20 cellular contexts compared by ENCODE assay signal in genomic region chr1:204468206-204468605, GRCh38. TPM values are rescaled to one million over a fixed set of nuclear protein-coding genes. Genes with fewer than 3 reads are reported as not detected.
DNase-seq lines count a peak whose midpoint lies in the region; ATAC-seq and TF ChIP-seq lines count a peak whose summit lies in the region.
"Had no signal": no experiment of that assay in that cellular context is flagged by ENCODE, and none has a peak within 500 bp of the region (broad histone marks: within the 10 kb centered on the region; RNA-seq: fewer than 3 reads in every experiment).

No MANE protein-coding gene starts in this region.

- H3K4me1 ChIP-seq in BLaER1 (peaks cover 80% of the 10 kb centered on the region), ascending aorta (peaks cover 41 to 64% of the 10 kb centered on the region in 2 donors), sigmoid colon (peaks cover 0 to 38% (median 36%) of the 10 kb centered on the region in 4 donors), thyroid gland (peaks cover 36 to 49% of the 10 kb centered on the region in 2 donors)

- H3K36me3 ChIP-seq in BLaER1 (peaks cover 30% of the 10 kb centered on the region), ascending aorta (peaks cover under 1 to 5% of the 10 kb centered on the region in 2 donors), sigmoid colon (peaks cover 0 to 47% (median 15%) of the 10 kb centered on the region in 4 donors), thyroid gland (peaks cover 3 to 8% of the 10 kb centered on the region in 2 donors)
- H3K36me3 ChIP-seq: SJCRH30 had no signal

- no peak for ATAC-seq in GM21723 (IDR thresholded peaks at IDR 0.05; ENCODE audit: unreplicated experiment)
- ATAC-seq: activated CD8-positive, alpha-beta T cell treated with anti-CD3 and anti-CD28 coated beads, Interleukin-2, amount 10 ng/mL, durations not matched to agents 7 days and 5 days; CD8-positive, alpha-beta T cell; left colon; PC-3 had no signal

- TF ChIP-seq EP300 in sigmoid colon (IDR thresholded peaks at IDR 0.05): no peak

- DNase-seq in ascending aorta (ENCODE audit: low spot score in 2 of 2) (no peak), hypothalamus (lab: John Stamatoyannopoulos, UW) (peak in 29 of 51 donors; percentile 15 to 82 (median 48)), sigmoid colon (no peak), thyroid gland (no peak), HEK293T (ENCODE audit: extremely low spot score) (no peak)
- no peak for DNase-seq in stimulated activated CD4-positive, alpha-beta T cell treated with anti-CD3 and anti-CD28 coated beads, Interleukin-4, amount 100 ng/mL, for 24 hours
- DNase-seq: activated CD8-positive, alpha-beta T cell treated with anti-CD3 and anti-CD28 coated beads, Interleukin-2, amount 10 ng/mL, durations not matched to agents 7 days and 5 days; activated naive CD4-positive, alpha-beta T cell treated with anti-CD3 and anti-CD28 coated beads, Interleukin-2, amount 10 ng/mL, durations not matched to agents 7 days and 5 days; activated T-cell treated with anti-CD3 and anti-CD28 coated beads, Interleukin-2, amount 50 U/mL, for 24 hours; CD8-positive, alpha-beta T cell; foreskin fibroblast; H7; left colon; NCI-H1417; NCI-H2171; NCI-H774; PC-3; SJCRH30 had no signal

- H3K4me2 ChIP-seq in BLaER1: peak overlapping the region; percentile 97

- H3K9me3 ChIP-seq in BLaER1 (no peaks in the 10 kb centered on the region), ascending aorta (no peaks in the 10 kb centered on the region), sigmoid colon (no peaks in the 10 kb centered on the region), thyroid gland (no peaks in the 10 kb centered on the region)
- H3K9me3 ChIP-seq: SJCRH30 had no signal

- 94 to 95% methylated on average over 10 of the region's 10 CpGs for WGBS in sigmoid colon, 2 donors
- 90 to 96% methylated on average over 10 of the region's 10 CpGs for WGBS in thyroid gland, 2 donors

- H3K27ac ChIP-seq in BLaER1 (0 out of 2 replicates have a peak overlapping the region, but pooled peaks have one; percentile 9), ascending aorta (peak overlapping the region; percentile 95 to 97), sigmoid colon (peak overlapping the region in 3 of 4 donors; percentile 14 to 22 (median 22)), thyroid gland (peak overlapping the region in 1 of 3 donors; percentile 28)
- H3K27ac ChIP-seq: SJCRH30 had no signal

- peaks cover 50% of the 10 kb centered on the region for H4K20me1 ChIP-seq in BLaER1

- CTCF ChIA-PET in HEK293T (lab: Yijun Ruan, JAX): no interaction called here

- TF ChIP-seq POLR2A in sigmoid colon (IDR thresholded peaks at IDR 0.05) (no peak), thyroid gland (IDR thresholded peaks at IDR 0.05) (no peak)

- POLR2A ChIA-PET in HEK293T (lab: Yijun Ruan, JAX): no interaction called here

- no peak overlapping the region for H3K9ac ChIP-seq in BLaER1

- TF ChIP-seq CTCF in ascending aorta (IDR thresholded peaks at IDR 0.05) (no peak), sigmoid colon (IDR thresholded peaks at IDR 0.05) (no peak), thyroid gland (IDR thresholded peaks at IDR 0.05) (no peak)

- H3K4me3 ChIP-seq in BLaER1 (no peak overlapping the region), ascending aorta (no peak overlapping the region), sigmoid colon (no peak overlapping the region), thyroid gland (replicated peaks in 1 of 3) (no peak overlapping the region)
- H3K4me3 ChIP-seq: SJCRH30 had no signal

- intact Hi-C loops in ascending aorta (cut with DNase I) (no loop called here), sigmoid colon (cut with DNase I) (no loop called here), thyroid gland (cut with DNase I) (no loop called here)

- H3K27me3 ChIP-seq in BLaER1: no peaks in the 10 kb centered on the region
- H3K27me3 ChIP-seq in ascending aorta: no peaks in the 10 kb centered on the region
- no peaks in the 10 kb centered on the region for H3K27me3 ChIP-seq in sigmoid colon
- H3K27me3 ChIP-seq in thyroid gland: no peaks in the 10 kb centered on the region
- H3K27me3 ChIP-seq: SJCRH30 had no signal

TF ChIP-seq in HEK293T, 16 proteins besides CTCF, POLR2A, EP300 and RAD21:
- no peak for TF ChIP-seq SP1 (IDR thresholded peaks at IDR 0.05)

RNA-seq across cellular contexts. Expression of gene PIK3C2B, which starts 26.4 kb away (rescaled TPM):
- 129 TPM for total RNA-seq in ascending aorta
- 10 to 100 TPM in 3 of 4 donors, 1 to 10 TPM in 1; 9.2 to 29.9 (median 16.0) TPM for total RNA-seq in sigmoid colon
- 10 to 100 TPM; 11.4 to 47.6 (median 17.1) TPM for polyA plus RNA-seq in sigmoid colon
- 10 to 100 TPM; 19.9 to 36.9 (median 27.2) TPM for total RNA-seq in thyroid gland

RNA-seq across cellular contexts. Expression of gene MDM4, which starts 48.0 kb away (rescaled TPM):
- total RNA-seq in ascending aorta (9.9 TPM), sigmoid colon (10 to 100 TPM; 48.2 to 82.0 (median 53.1) TPM), thyroid gland (100 to 1,000 TPM in 2 of 4 donors, 10 to 100 TPM in 2; 72.3 to 177 (median 102) TPM)
- 10 to 100 TPM in 1 of 3 donors, 1 to 10 TPM in 2; 1.2 to 14.9 (median 1.8) TPM for polyA plus RNA-seq in sigmoid colon

RNA-seq across cellular contexts. Expression of gene PPP1R15B, which starts 56.6 kb away (rescaled TPM):
- total RNA-seq in ascending aorta (36.1 TPM), sigmoid colon (10 to 100 TPM; 40.0 to 44.7 (median 42.9) TPM), thyroid gland (10 to 100 TPM; 63.0 to 89.8 (median 66.2) TPM)
- 10 to 100 TPM in 1 of 3 donors, 1 to 10 TPM in 2; 9.0 to 31.3 (median 9.5) TPM for polyA plus RNA-seq in sigmoid colon

Comparison
In these comparisons a context has a peak if more than half of its experiments do, and no peak if none do; other contexts are left out.
1. DNase-seq: peak in hypothalamus (29 of 51); none in ascending aorta (0 of 2), sigmoid colon (single experiment), thyroid gland (0 of 2), HEK293T (single experiment) and stimulated activated CD4-positive, alpha-beta T cell treated with anti-CD3 and anti-CD28 coated beads, Interleukin-4, amount 100 ng/mL, for 24 hours (single experiment).